Comparison of ENCODE assay signal across 10 cellular contexts in the genomic region with DNA sequence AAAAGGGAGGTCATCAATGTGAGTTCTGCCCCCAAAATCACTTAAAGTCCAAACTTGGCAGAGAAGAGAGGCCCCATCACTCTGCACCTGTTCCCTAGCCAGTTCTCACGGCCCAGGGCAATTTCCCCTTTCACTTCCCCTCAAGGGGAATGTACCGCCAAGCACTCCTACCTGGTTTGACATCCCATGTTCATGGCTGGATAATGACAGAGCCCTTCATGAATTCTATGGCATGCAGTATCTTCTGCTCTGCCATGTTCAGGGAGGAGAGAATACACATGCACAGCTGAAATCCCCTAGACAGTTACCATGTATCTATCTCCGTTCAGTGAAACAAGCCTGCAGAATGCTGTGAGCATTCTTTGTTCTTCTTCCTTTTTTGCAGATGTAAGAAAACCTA.
DNase-seq lines count a peak whose midpoint lies in the region; ATAC-seq and TF ChIP-seq lines count a peak whose summit lies in the region.
"Had no signal": no experiment of that assay in that cellular context is flagged by ENCODE, and none has a peak within 500 bp of the region (broad histone marks: within the 10 kb centered on the region; RNA-seq: fewer than 3 reads in every experiment).

No MANE protein-coding gene starts in this region.

- CTCF ChIA-PET in naive thymus-derived CD4-positive, alpha-beta T cell (lab: Charles Lee), result no interaction called here
- CTCF ChIA-PET in RWPE1 (lab: Yijun Ruan, JAX), result interaction anchor here (0.6 kb wide), 1 partner anchor 836 kb away, joined by 4 read pairs; no protein-coding TSS in a partner anchor

- POLR2A ChIA-PET in naive thymus-derived CD4-positive, alpha-beta T cell (lab: Charles Lee), result interaction anchor here (1.1 kb wide), 1 partner anchor 11 kb away, joined by 3 read pairs; no protein-coding TSS in a partner anchor
- POLR2A ChIA-PET in RWPE1 (lab: Yijun Ruan, JAX; ENCODE audit: low non-redundant PET), result no interaction called here

- no peak overlapping the region for H3K4me3 Mint-ChIP-seq in naive thymus-derived CD4-positive, alpha-beta T cell
- H3K4me3 Mint-ChIP-seq: activated T-helper 1 cell treated with anti-CD3 and anti-CD28 coated beads, Interleukin-12 subunit alpha, Interleukin-12 subunit beta, Interleukin-2, Interleukin-4 antibody, amounts not matched to agents 30 ng/mL and 10 ng/mL and 1 ng/mL, durations not matched to agents 14 hours and 24 hours and 36 hours had no signal

- H3K4me1 ChIP-seq in naive thymus-derived CD4-positive, alpha-beta T cell (ENCODE audit: control insufficient read depth in 2 of 2, insufficient read depth in 2 of 2, low read length in 2 of 2), result no peaks in the 10 kb centered on the region

- no peaks in the 10 kb centered on the region for H3K9me3 ChIP-seq in naive thymus-derived CD4-positive, alpha-beta T cell (ENCODE audit: control insufficient read depth in 2 of 3, low read length in 3 of 3)
- H3K9me3 ChIP-seq: transverse colon had no signal

- intact Hi-C loops in naive thymus-derived CD4-positive, alpha-beta T cell (cut with micrococcal nuclease), result no loop called here
- intact Hi-C loops in Right ventricle myocardium superior (cut with DNase I), result no loop called here

- no peaks in the 10 kb centered on the region for H3K9me3 Mint-ChIP-seq in naive thymus-derived CD4-positive, alpha-beta T cell
- H3K9me3 Mint-ChIP-seq: activated T-helper 1 cell treated with anti-CD3 and anti-CD28 coated beads, Interleukin-12 subunit alpha, Interleukin-12 subunit beta, Interleukin-2, Interleukin-4 antibody, amounts not matched to agents 30 ng/mL and 10 ng/mL and 1 ng/mL, durations not matched to agents 14 hours and 24 hours and 36 hours had no signal

- ATAC-seq in GM19328 (IDR thresholded peaks at IDR 0.05; ENCODE audit: unreplicated experiment) (peak; percentile 30), HG02588 (IDR thresholded peaks at IDR 0.05; ENCODE audit: unreplicated experiment) (peak; percentile 29), HG03460 (IDR thresholded peaks at IDR 0.05; ENCODE audit: unreplicated experiment) (peak; percentile 35), Right ventricle myocardium superior (ENCODE audit: poor library complexity) (no peak)
- peak; percentile 41 for ATAC-seq in naive thymus-derived CD4-positive, alpha-beta T cell

- no peak for TF ChIP-seq CTCF in RWPE1 (conservative IDR thresholded peaks at IDR 0.05; ENCODE audit: low read depth)

- no peaks in the 10 kb centered on the region for H3K36me3 Mint-ChIP-seq in naive thymus-derived CD4-positive, alpha-beta T cell

- in situ Hi-C loops in ACHN (cut with HindIII; ENCODE audit: low pct_ligation_motif_present, low pct_unique_long_range_greater_than_20kb, low sequenced_read_pairs), result no loop called here

- no peaks in the 10 kb centered on the region for H3K27me3 ChIP-seq in naive thymus-derived CD4-positive, alpha-beta T cell (ENCODE audit: control insufficient read depth in 2 of 2, insufficient read depth in 2 of 2, low read length in 2 of 2)
- H3K27me3 ChIP-seq: transverse colon had no signal

- peaks cover 0 to 13% (median 5%) of the 10 kb centered on the region in 5 donors for H3K27me3 Mint-ChIP-seq in naive thymus-derived CD4-positive, alpha-beta T cell

- H3K27ac ChIP-seq in naive thymus-derived CD4-positive, alpha-beta T cell (ENCODE audit: low read depth, low read length), result no peak overlapping the region
- H3K27ac ChIP-seq in RWPE1, result no peak overlapping the region
- H3K27ac ChIP-seq: transverse colon had no signal

- H3K36me3 ChIP-seq in naive thymus-derived CD4-positive, alpha-beta T cell (ENCODE audit: control insufficient read depth in 2 of 3, insufficient read depth in 3 of 3, low read length in 3 of 3), result no peaks in the 10 kb centered on the region
- H3K36me3 ChIP-seq: transverse colon had no signal

- no peak overlapping the region for H3K4me3 ChIP-seq in naive thymus-derived CD4-positive, alpha-beta T cell (ENCODE audit: low read length)
- H3K4me3 ChIP-seq: transverse colon had no signal

- DNase-seq in naive thymus-derived CD4-positive, alpha-beta T cell, result no peak
- no peak for DNase-seq in ACHN
- DNase-seq in Right ventricle myocardium superior, result no peak
- DNase-seq in RWPE1 (ENCODE audit: low spot score), result no peak
- DNase-seq: activated CD4-positive, CD25-positive, alpha-beta regulatory T cell treated with anti-CD3 and anti-CD28 coated beads, Interleukin-2, amount 50 U/mL, for 72 hours; transverse colon had no signal

- no peak overlapping the region for H3K27ac Mint-ChIP-seq in naive thymus-derived CD4-positive, alpha-beta T cell
- H3K27ac Mint-ChIP-seq: activated T-helper 1 cell treated with anti-CD3 and anti-CD28 coated beads, Interleukin-12 subunit alpha, Interleukin-12 subunit beta, Interleukin-2, Interleukin-4 antibody, amounts not matched to agents 30 ng/mL and 10 ng/mL and 1 ng/mL, durations not matched to agents 14 hours and 24 hours and 36 hours had no signal

- peaks cover 0 to 22% (median 0%) of the 10 kb centered on the region in 7 donors for H3K4me1 Mint-ChIP-seq in naive thymus-derived CD4-positive, alpha-beta T cell
